14 cellular contexts compared by ENCODE assay signal in genomic region chr14:105498430-105499255, GRCh38. TPM values are rescaled to one million over a fixed set of nuclear protein-coding genes. Genes with fewer than 3 reads are reported as not detected.
DNase-seq lines count a peak whose midpoint lies in the region; ATAC-seq and TF ChIP-seq lines count a peak whose summit lies in the region.
"Had no signal": no experiment of that assay in that cellular context is flagged by ENCODE, and none has a peak within 500 bp of the region (broad histone marks: within the 10 kb centered on the region; RNA-seq: fewer than 3 reads in every experiment).

No MANE protein-coding gene starts in this region.

- intact Hi-C loops in activated T-helper 1 cell treated with anti-CD3 and anti-CD28 coated beads, Interleukin-12 subunit alpha, Interleukin-12 subunit beta, Interleukin-2, Interleukin-4 antibody, amounts not matched to agents 30 ng/mL and 10 ng/mL and 1 ng/mL, durations not matched to agents 14 hours and 24 hours and 36 hours (cut with micrococcal nuclease), result loop anchor here (5.0 kb wide), 1 partner anchor 129 kb away; no protein-coding TSS in a partner anchor

- no peak overlapping the region for H3K27ac Mint-ChIP-seq in activated T-helper 1 cell treated with anti-CD3 and anti-CD28 coated beads, Interleukin-12 subunit alpha, Interleukin-12 subunit beta, Interleukin-2, Interleukin-4 antibody, amounts not matched to agents 30 ng/mL and 10 ng/mL and 1 ng/mL, durations not matched to agents 14 hours and 24 hours and 36 hours
- H3K27ac Mint-ChIP-seq: activated naive CD8-positive, alpha-beta T cell treated with anti-CD3 and anti-CD28 coated beads, Interleukin-2, amount 10 ng/mL, durations not matched to agents 7 days and 5 days had no signal

- no peak overlapping the region for H3K4me3 Mint-ChIP-seq in activated T-helper 1 cell treated with anti-CD3 and anti-CD28 coated beads, Interleukin-12 subunit alpha, Interleukin-12 subunit beta, Interleukin-2, Interleukin-4 antibody, amounts not matched to agents 30 ng/mL and 10 ng/mL and 1 ng/mL, durations not matched to agents 14 hours and 24 hours and 36 hours
- H3K4me3 Mint-ChIP-seq: activated naive CD8-positive, alpha-beta T cell treated with anti-CD3 and anti-CD28 coated beads, Interleukin-2, amount 10 ng/mL, durations not matched to agents 7 days and 5 days had no signal

- DNase-seq in C1 segment of cervical spinal cord (lab: John Stamatoyannopoulos, UW) (peak in 8 of 14 donors; percentile 55 to 85 (median 74)), RWPE1 (ENCODE audit: low spot score) (no peak), globus pallidus (ENCODE audit: low spot score) (peak; percentile 84), omental fat pad (ENCODE audit: low spot score) (peak; percentile 6)
- no peak for DNase-seq in activated T-helper 1 cell treated with anti-CD3 and anti-CD28 coated beads, Interleukin-12 subunit alpha, Interleukin-12 subunit beta, Interleukin-2, Interleukin-4 antibody, amounts not matched to agents 30 ng/mL and 10 ng/mL and 1 ng/mL, durations not matched to agents 14 hours and 24 hours and 36 hours (ENCODE audit: low spot score)
- no peak for DNase-seq in activated CD8-positive, alpha-beta memory T cell treated with anti-CD3 and anti-CD28 coated beads, Interleukin-2, amount 50 U/mL, for 48 hours
- DNase-seq: activated naive CD8-positive, alpha-beta T cell treated with anti-CD3 and anti-CD28 coated beads, Interleukin-2, amount 10 ng/mL, durations not matched to agents 7 days and 5 days; NCI-H2107 had no signal

- H3K27ac ChIP-seq in RWPE1, result peak overlapping the region; percentile 100
- H3K27ac ChIP-seq: C4-2B, SK-N-MC had no signal

- no peaks in the 10 kb centered on the region for H3K36me3 Mint-ChIP-seq in activated T-helper 1 cell treated with anti-CD3 and anti-CD28 coated beads, Interleukin-12 subunit alpha, Interleukin-12 subunit beta, Interleukin-2, Interleukin-4 antibody, amounts not matched to agents 30 ng/mL and 10 ng/mL and 1 ng/mL, durations not matched to agents 14 hours and 24 hours and 36 hours (ENCODE audit: low read depth)
- H3K36me3 Mint-ChIP-seq: activated naive CD8-positive, alpha-beta T cell treated with anti-CD3 and anti-CD28 coated beads, Interleukin-2, amount 10 ng/mL, durations not matched to agents 7 days and 5 days had no signal

- CTCF ChIA-PET in RWPE1 (lab: Yijun Ruan, JAX), result no interaction called here

- H3K9me3 Mint-ChIP-seq in activated T-helper 1 cell treated with anti-CD3 and anti-CD28 coated beads, Interleukin-12 subunit alpha, Interleukin-12 subunit beta, Interleukin-2, Interleukin-4 antibody, amounts not matched to agents 30 ng/mL and 10 ng/mL and 1 ng/mL, durations not matched to agents 14 hours and 24 hours and 36 hours, result no peaks in the 10 kb centered on the region
- H3K9me3 Mint-ChIP-seq: activated naive CD8-positive, alpha-beta T cell treated with anti-CD3 and anti-CD28 coated beads, Interleukin-2, amount 10 ng/mL, durations not matched to agents 7 days and 5 days had no signal

- H3K27me3 Mint-ChIP-seq in activated T-helper 1 cell treated with anti-CD3 and anti-CD28 coated beads, Interleukin-12 subunit alpha, Interleukin-12 subunit beta, Interleukin-2, Interleukin-4 antibody, amounts not matched to agents 30 ng/mL and 10 ng/mL and 1 ng/mL, durations not matched to agents 14 hours and 24 hours and 36 hours (ENCODE audit: insufficient read depth), result no peaks in the 10 kb centered on the region

- ATAC-seq in omental fat pad (ENCODE audit: low FRiP score) (no peak), HG03342 (IDR thresholded peaks at IDR 0.05; ENCODE audit: unreplicated experiment) (no peak), HG02798 (IDR thresholded peaks at IDR 0.05; ENCODE audit: poor library complexity, unreplicated experiment) (no peak)

- POLR2A ChIA-PET in RWPE1 (lab: Yijun Ruan, JAX; ENCODE audit: low non-redundant PET), result no interaction called here

- no peaks in the 10 kb centered on the region for H3K4me1 Mint-ChIP-seq in activated T-helper 1 cell treated with anti-CD3 and anti-CD28 coated beads, Interleukin-12 subunit alpha, Interleukin-12 subunit beta, Interleukin-2, Interleukin-4 antibody, amounts not matched to agents 30 ng/mL and 10 ng/mL and 1 ng/mL, durations not matched to agents 14 hours and 24 hours and 36 hours (ENCODE audit: low read depth)
- H3K4me1 Mint-ChIP-seq: activated naive CD8-positive, alpha-beta T cell treated with anti-CD3 and anti-CD28 coated beads, Interleukin-2, amount 10 ng/mL, durations not matched to agents 7 days and 5 days had no signal

- TF ChIP-seq CTCF in RWPE1 (conservative IDR thresholded peaks at IDR 0.05; ENCODE audit: low read depth) (no peak), omental fat pad (IDR thresholded peaks at IDR 0.05) (no peak)

RNA-seq across cellular contexts. Expression of gene TEDC1, which starts 7.6 kb away (rescaled TPM):
- total RNA-seq in omental fat pad, result 10 to 100 TPM in 2 of 4 donors, 1 to 10 TPM in 2; 2.8 to 18.9 (median 7.4) TPM
- total RNA-seq in activated T-helper 1 cell treated with anti-CD3 and anti-CD28 coated beads, Interleukin-12 subunit alpha, Interleukin-12 subunit beta, Interleukin-2, Interleukin-4 antibody, amounts not matched to agents 30 ng/mL and 10 ng/mL and 1 ng/mL, durations not matched to agents 14 hours and 24 hours and 36 hours, result 44.5 and 46.1 TPM in 2 replicates

RNA-seq across cellular contexts. Expression of gene CRIP1, which starts 12.0 kb away (rescaled TPM):
- total RNA-seq in omental fat pad, result 10 to 100 TPM; 18.5 to 88.6 (median 43.9) TPM
- total RNA-seq in activated T-helper 1 cell treated with anti-CD3 and anti-CD28 coated beads, Interleukin-12 subunit alpha, Interleukin-12 subunit beta, Interleukin-2, Interleukin-4 antibody, amounts not matched to agents 30 ng/mL and 10 ng/mL and 1 ng/mL, durations not matched to agents 14 hours and 24 hours and 36 hours, result 97.1 and 103 TPM in 2 replicates
- total RNA-seq: H4, M059J had no signal

RNA-seq across cellular contexts. Expression of gene CRIP2, which starts 24.0 kb away (rescaled TPM):
- total RNA-seq in omental fat pad, result 100 to 1,000 TPM in 2 of 4 donors, 10 to 100 TPM in 2; 63.4 to 177 (median 122) TPM
- total RNA-seq in activated T-helper 1 cell treated with anti-CD3 and anti-CD28 coated beads, Interleukin-12 subunit alpha, Interleukin-12 subunit beta, Interleukin-2, Interleukin-4 antibody, amounts not matched to agents 30 ng/mL and 10 ng/mL and 1 ng/mL, durations not matched to agents 14 hours and 24 hours and 36 hours, result not detected in 2 replicates

RNA-seq across cellular contexts. Expression of gene TMEM121, which starts 27.7 kb away (rescaled TPM):
- 1 to 10 TPM; 3.5 to 5.6 (median 4.1) TPM for total RNA-seq in omental fat pad
- total RNA-seq in activated T-helper 1 cell treated with anti-CD3 and anti-CD28 coated beads, Interleukin-12 subunit alpha, Interleukin-12 subunit beta, Interleukin-2, Interleukin-4 antibody, amounts not matched to agents 30 ng/mL and 10 ng/mL and 1 ng/mL, durations not matched to agents 14 hours and 24 hours and 36 hours, result 9.9 and 11.7 TPM in 2 replicates

Comparison
In these comparisons a context has a peak if more than half of its experiments do, and no peak if none do; other contexts are left out.
1. DNase-seq: peak in C1 segment of cervical spinal cord (8 of 14), globus pallidus (single experiment) and omental fat pad (single experiment); none in RWPE1 (single experiment), activated T-helper 1 cell treated with anti-CD3 and anti-CD28 coated beads, Interleukin-12 subunit alpha, Interleukin-12 subunit beta, Interleukin-2, Interleukin-4 antibody, amounts not matched to agents 30 ng/mL and 10 ng/mL and 1 ng/mL, durations not matched to agents 14 hours and 24 hours and 36 hours (single experiment) and activated CD8-positive, alpha-beta memory T cell treated with anti-CD3 and anti-CD28 coated beads, Interleukin-2, amount 50 U/mL, for 48 hours (single experiment).
2. RNA of gene CRIP2, which starts 24.0 kb away (total RNA-seq): 63.4 to 177 TPM in omental fat pad; not detected in activated T-helper 1 cell treated with anti-CD3 and anti-CD28 coated beads, Interleukin-12 subunit alpha, Interleukin-12 subunit beta, Interleukin-2, Interleukin-4 antibody, amounts not matched to agents 30 ng/mL and 10 ng/mL and 1 ng/mL, durations not matched to agents 14 hours and 24 hours and 36 hours; every median in the first group is over 10 times any median in the second.